In genomic region chr10:105063796-105064195, GRCh38 we compare ENCODE assay signal across 9 cellular contexts.
A peak's percentile ranks its signal among the peaks of the same experiment; 100 is the strongest.
DNase-seq lines count a peak whose midpoint lies in the region; ATAC-seq and TF ChIP-seq lines count a peak whose summit lies in the region.
"Had no signal": no experiment of that assay in that cellular context is flagged by ENCODE, and none has a peak within 500 bp of the region (broad histone marks: within the 10 kb centered on the region; RNA-seq: fewer than 3 reads in every experiment).

No MANE protein-coding gene starts in this region.

- ATAC-seq in HG02798 (IDR thresholded peaks at IDR 0.05; ENCODE audit: poor library complexity, unreplicated experiment), result peak; percentile 59

- no peaks in the 10 kb centered on the region for H3K27me3 ChIP-seq in testis
- H3K27me3 ChIP-seq: BLaER1 treated with 17β-estradiol and CSF1 and Interleukin-3, amounts not matched to agents 10 nM and 100 nM had no signal

- no peaks in the 10 kb centered on the region for H3K36me3 ChIP-seq in testis (ENCODE audit: low read depth, missing control alignments)
- H3K36me3 ChIP-seq: BLaER1 treated with 17β-estradiol and CSF1 and Interleukin-3, amounts not matched to agents 10 nM and 100 nM had no signal

- H3K27ac ChIP-seq in testis, result no peak overlapping the region
- H3K27ac ChIP-seq: BLaER1 treated with 17β-estradiol and CSF1 and Interleukin-3, amounts not matched to agents 10 nM and 100 nM had no signal

- WGBS in testis, 2 donors, result 65 to 68% methylated on average over 5 of the region's 5 CpGs

- intact Hi-C loops in testis (cut with DNase I; ENCODE audit: low total_unique reads), result no loop called here

- H3K9me3 ChIP-seq in testis, result no peaks in the 10 kb centered on the region
- H3K9me3 ChIP-seq: BLaER1 treated with 17β-estradiol and CSF1 and Interleukin-3, amounts not matched to agents 10 nM and 100 nM had no signal

- no peak overlapping the region for H3K4me3 ChIP-seq in testis
- H3K4me3 ChIP-seq: BLaER1 treated with 17β-estradiol and CSF1 and Interleukin-3, amounts not matched to agents 10 nM and 100 nM had no signal

- peak; percentile 13 for DNase-seq in NK-92 treated with Interleukin-12 subunit alpha and Interleukin-12 subunit beta, amount 100 ng/mL, for 24 hours (lab: John Stamatoyannopoulos, UW)
- no peak for DNase-seq in NK-92 (lab: John Stamatoyannopoulos, UW; ENCODE audit: unreplicated experiment)
- DNase-seq in OCI-M1 (lab: John Stamatoyannopoulos, UW), result peak; percentile 51
- DNase-seq in foreskin melanocyte, result peak; percentile 6
- peak; percentile 72 for DNase-seq in testis
- no peak for DNase-seq in DMS114 treated with DMSO at 0.1 percent for 48 hours (lab: John Stamatoyannopoulos, UW; ENCODE audit: unreplicated experiment)
- DNase-seq in middle frontal gyrus (ENCODE audit: extremely low spot score, low spot score), result no peak

- peak; percentile 31 to 45 (median 36) for TF ChIP-seq CTCF in testis (IDR thresholded peaks at IDR 0.05)

- no peak for TF ChIP-seq POLR2A in testis (IDR thresholded peaks at IDR 0.05)

- H3K4me1 ChIP-seq in testis, result no peaks in the 10 kb centered on the region
- H3K4me1 ChIP-seq: BLaER1 treated with 17β-estradiol and CSF1 and Interleukin-3, amounts not matched to agents 10 nM and 100 nM had no signal

Comparison
In these comparisons a context has a peak if more than half of its experiments do, and no peak if none do; other contexts are left out.
1. DNase-seq: peak in NK-92 treated with Interleukin-12 subunit alpha and Interleukin-12 subunit beta, amount 100 ng/mL, for 24 hours (single experiment), OCI-M1 (single experiment), foreskin melanocyte (single experiment) and testis (single experiment); none in NK-92 (single experiment), DMS114 treated with DMSO at 0.1 percent for 48 hours (single experiment) and middle frontal gyrus (single experiment).